2 cellular contexts compared by ENCODE assay signal in genomic region chr3:107829185-107829584, GRCh38.
TF ChIP-seq lines count a peak whose summit lies in the region.

No MANE protein-coding gene starts in this region.

TF ChIP-seq in HepG2, 621 proteins besides CTCF, POLR2A, EP300 and RAD21 (continued from another document):
- TF ChIP-seq E2F1 (CRISPR knock-in tag; IDR thresholded peaks at IDR 0.05) (no peak), ZMAT3 (CRISPR knock-in tag; conservative IDR thresholded peaks at IDR 0.05) (no peak), FOXO4 (CRISPR knock-in tag; conservative IDR thresholded peaks at IDR 0.05) (no peak), ZNF362 (CRISPR knock-in tag; IDR thresholded peaks at IDR 0.05; ENCODE audit: borderline replicate concordance) (no peak), AHR (CRISPR knock-in tag; IDR thresholded peaks at IDR 0.05) (no peak), SAP130 (CRISPR knock-in tag; IDR thresholded peaks at IDR 0.05; ENCODE audit: low read depth) (no peak), RBM22 (optimal IDR thresholded peaks at IDR 0.05; ENCODE audit: low read length) (no peak), ZNF124 (CRISPR knock-in tag; IDR thresholded peaks at IDR 0.05) (no peak), HIC2 (CRISPR knock-in tag; IDR thresholded peaks at IDR 0.05; ENCODE audit: low read depth) (no peak), ZNF710 (CRISPR knock-in tag; IDR thresholded peaks at IDR 0.05; ENCODE audit: borderline replicate concordance) (no peak), ZNF281 (CRISPR knock-in tag; IDR thresholded peaks at IDR 0.05; ENCODE audit: borderline replicate concordance) (no peak), ZNF878 (CRISPR knock-in tag; IDR thresholded peaks at IDR 0.05) (no peak)
TF ChIP-seq in HepG2: peak in this region for 0.

TF ChIP-seq in GM23338, 12 proteins besides CTCF, POLR2A, EP300 and RAD21:
- no peak for TF ChIP-seq REST (IDR thresholded peaks at IDR 0.05; ENCODE audit: unreplicated experiment)
- no peak for TF ChIP-seq JUNB (IDR thresholded peaks at IDR 0.05; ENCODE audit: unreplicated experiment)
- TF ChIP-seq POLR2AphosphoS5 (IDR thresholded peaks at IDR 0.05; ENCODE audit: low read depth), result no peak
- TF ChIP-seq EZH2phosphoT487 (IDR thresholded peaks at IDR 0.05; ENCODE audit: unreplicated experiment), result no peak
